Comparison of ENCODE assay signal across 15 cellular contexts in genomic region chr7:117870405-117870905, GRCh38. TPM values are rescaled to one million over a fixed set of nuclear protein-coding genes. Genes with fewer than 3 reads are reported as not detected.
A peak's percentile ranks its signal among the peaks of the same experiment; 100 is the strongest.
DNase-seq lines count a peak whose midpoint lies in the region; ATAC-seq and TF ChIP-seq lines count a peak whose summit lies in the region.
"Had no signal": no experiment of that assay in that cellular context is flagged by ENCODE, and none has a peak within 500 bp of the region (broad histone marks: within the 10 kb centered on the region; RNA-seq: fewer than 3 reads in every experiment).

No MANE protein-coding gene starts in this region.

- intact Hi-C loops in mucosa of descending colon (cut with DNase I, micrococcal nuclease): no loop called here

- no peak overlapping the region for H3K9ac ChIP-seq in endocrine pancreas (ENCODE audit: control insufficient read depth, insufficient read depth, low read length)
- H3K9ac ChIP-seq in neural progenitor cell: no peak overlapping the region

- ATAC-seq in HG03442 (IDR thresholded peaks at IDR 0.05; ENCODE audit: unreplicated experiment) (no peak), mucosa of descending colon (no peak)
- ATAC-seq: CD8-positive, alpha-beta T cell had no signal

- in situ Hi-C loops in astrocyte of the cerebellum (cut with HindIII; ENCODE audit: low sequenced_read_pairs): no loop called here

- H3K9me3 ChIP-seq in endocrine pancreas (ENCODE audit: control insufficient read depth, low read length) (no peaks in the 10 kb centered on the region), neural progenitor cell (ENCODE audit: low read depth) (no peaks in the 10 kb centered on the region), mucosa of descending colon (no peaks in the 10 kb centered on the region)
- H3K9me3 ChIP-seq: HAP-1 had no signal

- no peak overlapping the region for H2AFZ ChIP-seq in neural progenitor cell (replicated peaks)

- H3K4me3 Mint-ChIP-seq in neural progenitor cell: no peak overlapping the region
- H3K4me3 Mint-ChIP-seq: CD8-positive, alpha-beta T cell had no signal

- H3K36me3 Mint-ChIP-seq in neural progenitor cell: no peaks in the 10 kb centered on the region
- H3K36me3 Mint-ChIP-seq: CD8-positive, alpha-beta T cell had no signal

- H3K4me3 ChIP-seq in astrocyte of the cerebellum (ENCODE audit: low read depth, low read length) (peak overlapping the region; percentile 15), endocrine pancreas (ENCODE audit: control insufficient read depth, insufficient read depth, low read length) (peak overlapping the region; percentile 74), neural progenitor cell (peak overlapping the region; percentile 99), mucosa of descending colon (no peak overlapping the region)

- no peak overlapping the region for H3K27ac Mint-ChIP-seq in neural progenitor cell
- H3K27ac Mint-ChIP-seq: CD8-positive, alpha-beta T cell had no signal

- H3K4me1 Mint-ChIP-seq in neural progenitor cell: peaks cover 27% of the 10 kb centered on the region

- H3K4me2 ChIP-seq in neural progenitor cell: peak overlapping the region; percentile 97

- DNase-seq in astrocyte of the cerebellum (ENCODE audit: low read depth) (no peak), neural progenitor cell (ENCODE audit: low spot score) (no peak), DMS153 (lab: John Stamatoyannopoulos, UW) (no peak), mucosa of descending colon (no peak)
- no peak for DNase-seq in activated effector memory CD4-positive, alpha-beta T cell treated with Interleukin-2 at 50 U/mL for 16 hours
- DNase-seq: CD8-positive, alpha-beta T cell; NCI-H187; NCI-H345; NCI-H748 treated with DMSO at 0.1 percent for 48 hours; RPMI8226; SIG-M5 had no signal

- no peak for TF ChIP-seq CTCF in astrocyte of the cerebellum (IDR thresholded peaks at IDR 0.05; ENCODE audit: low read depth, low read length, missing control alignments)
- TF ChIP-seq CTCF in neural progenitor cell (IDR thresholded peaks at IDR 0.05): no peak
- TF ChIP-seq CTCF in mucosa of descending colon (IDR thresholded peaks at IDR 0.05): no peak

- H3K27me3 ChIP-seq in endocrine pancreas (ENCODE audit: control insufficient read depth, insufficient read depth, low read length) (no peaks in the 10 kb centered on the region), neural progenitor cell (no peaks in the 10 kb centered on the region)

- H4K20me1 ChIP-seq in neural progenitor cell (ENCODE audit: low read depth): peaks cover 60% of the 10 kb centered on the region

- no peak overlapping the region for H3K27ac ChIP-seq in neural progenitor cell
- H3K27ac ChIP-seq: HL-60 had no signal

- peaks cover 7% of the 10 kb centered on the region for H3K4me1 ChIP-seq in endocrine pancreas (ENCODE audit: control insufficient read depth, insufficient read depth, low read length)
- peaks cover 67% of the 10 kb centered on the region for H3K4me1 ChIP-seq in neural progenitor cell
- H3K4me1 ChIP-seq in mucosa of descending colon (ENCODE audit: low read depth): no peaks in the 10 kb centered on the region

- peaks cover 78% of the 10 kb centered on the region for H3K79me2 ChIP-seq in neural progenitor cell (ENCODE audit: low read depth)

- H3F3A ChIP-seq in neural progenitor cell (ENCODE audit: low read depth): peaks cover 29% of the 10 kb centered on the region

- no peaks in the 10 kb centered on the region for H3K9me3 Mint-ChIP-seq in neural progenitor cell
- H3K9me3 Mint-ChIP-seq: CD8-positive, alpha-beta T cell had no signal

- H3K27me3 Mint-ChIP-seq in neural progenitor cell (ENCODE audit: insufficient read depth, low read depth): peaks cover 4% of the 10 kb centered on the region

- H3K36me3 ChIP-seq in endocrine pancreas (ENCODE audit: control insufficient read depth, insufficient read depth, low read length): no peaks in the 10 kb centered on the region
- no peaks in the 10 kb centered on the region for H3K36me3 ChIP-seq in neural progenitor cell
- no peaks in the 10 kb centered on the region for H3K36me3 ChIP-seq in mucosa of descending colon (ENCODE audit: low read depth)
- H3K36me3 ChIP-seq: HAP-1 had no signal

RNA-seq across cellular contexts. Expression of gene CTTNBP2, which starts 2.8 kb away (rescaled TPM):
- total RNA-seq in neural progenitor cell (ENCODE audit: low replicate concordance): 17.4 and 25.5 TPM in 2 replicates
- total RNA-seq in mucosa of descending colon: 1 to 10 TPM; 3.9 to 8.3 (median 7.2) TPM
- total RNA-seq: CD8-positive, alpha-beta T cell had no signal
